ENCODE assay signal across 1 cellular context in genomic region chr6:169751242-169752073, GRCh38.
TF ChIP-seq lines count a peak whose summit lies in the region.

Gene DYNLT2, minus strand, starts transcription at chr6:169751572. Its CDS starts 114 bp downstream, at chr6:169751458.
Gene ERMARD, plus strand, starts transcription at chr6:169751622. Its CDS starts 36 bp downstream, at chr6:169751658.

TF ChIP-seq in HepG2, 621 proteins besides CTCF, POLR2A, EP300 and RAD21 (continued from another document and continues in another):
- peak; percentile 45; the same call in 1 of the 2 replicates for TF ChIP-seq ZNF30 (CRISPR knock-in tag; IDR thresholded peaks at IDR 0.05)
- TF ChIP-seq BATF2 (CRISPR knock-in tag; IDR thresholded peaks at IDR 0.05), result peak; percentile 86
- peak; percentile 99 for TF ChIP-seq SPEN (CRISPR knock-in tag; IDR thresholded peaks at IDR 0.05; ENCODE audit: low read depth)
- TF ChIP-seq AHR (CRISPR knock-in tag; IDR thresholded peaks at IDR 0.05), result 0 out of 2 replicates have a peak, but pooled peaks have one; percentile 53
- peak; percentile 96; the same call in 1 of the 2 replicates for TF ChIP-seq ZNF607 (CRISPR knock-in tag; IDR thresholded peaks at IDR 0.05; ENCODE audit: borderline replicate concordance)
- peak; percentile 79; the same call in 1 of the 2 replicates for TF ChIP-seq LBX2 (CRISPR knock-in tag; IDR thresholded peaks at IDR 0.05; ENCODE audit: borderline replicate concordance)
- TF ChIP-seq SRSF1 (optimal IDR thresholded peaks at IDR 0.05; ENCODE audit: low read depth, low read length), result peak; percentile 92
- TF ChIP-seq NAIF1 (CRISPR knock-in tag; IDR thresholded peaks at IDR 0.05; ENCODE audit: borderline replicate concordance), result peak; percentile 90; the same call in 1 of the 2 replicates
- TF ChIP-seq AHDC1 (CRISPR knock-in tag; IDR thresholded peaks at IDR 0.05; ENCODE audit: borderline replicate concordance), result peak; percentile 66; the same call in 1 of the 2 replicates
- 0 out of 2 replicates have a peak, but pooled peaks have one; percentile 42 for TF ChIP-seq ZNF260 (CRISPR knock-in tag; IDR thresholded peaks at IDR 0.05; ENCODE audit: borderline replicate concordance, low read depth)
- TF ChIP-seq ZFYVE20 (CRISPR knock-in tag; IDR thresholded peaks at IDR 0.05; ENCODE audit: borderline replicate concordance, low read depth), result no peak; the same call in 1 of the 2 replicates
- TF ChIP-seq RORA (CRISPR knock-in tag; IDR thresholded peaks at IDR 0.05), result 0 out of 2 replicates have a peak, but pooled peaks have one; percentile 36
- TF ChIP-seq ZSCAN21 (CRISPR knock-in tag; IDR thresholded peaks at IDR 0.05; ENCODE audit: borderline replicate concordance), result peak; percentile 99
- peak; percentile 35; the same call in 1 of the 2 replicates for TF ChIP-seq ZBTB40 (IDR thresholded peaks at IDR 0.05)
- TF ChIP-seq ZBTB40 (CRISPR knock-in tag; IDR thresholded peaks at IDR 0.05), result peak; percentile 91
- TF ChIP-seq CSRNP2 (CRISPR knock-in tag; conservative IDR thresholded peaks at IDR 0.05; ENCODE audit: low read depth), result 0 out of 2 replicates have a peak, but pooled peaks have one; percentile 45
- TF ChIP-seq NCOA5 (CRISPR knock-in tag; IDR thresholded peaks at IDR 0.05), result no peak
- TF ChIP-seq PHB2 (IDR thresholded peaks at IDR 0.05; ENCODE audit: partially characterized antibody), result no peak
- no peak for TF ChIP-seq ZNF180 (CRISPR knock-in tag; IDR thresholded peaks at IDR 0.05; ENCODE audit: borderline replicate concordance, low read depth)
- TF ChIP-seq MYNN (CRISPR knock-in tag; IDR thresholded peaks at IDR 0.05; ENCODE audit: low read depth), result peak; percentile 93; the same call in 1 of the 2 replicates
- TF ChIP-seq ZNF75D (CRISPR knock-in tag; IDR thresholded peaks at IDR 0.05; ENCODE audit: borderline replicate concordance), result peak; percentile 80; the same call in 1 of the 2 replicates
- peak; percentile 97 for TF ChIP-seq TARDBP (CRISPR knock-in tag; IDR thresholded peaks at IDR 0.05)
- TF ChIP-seq ZNF775 (CRISPR knock-in tag; IDR thresholded peaks at IDR 0.05; ENCODE audit: borderline replicate concordance), result no peak
- TF ChIP-seq FOSL1 (CRISPR knock-in tag; IDR thresholded peaks at IDR 0.05; ENCODE audit: borderline replicate concordance), result 0 out of 2 replicates have a peak, but pooled peaks have one; percentile 27
- TF ChIP-seq ZSCAN30 (CRISPR knock-in tag; IDR thresholded peaks at IDR 0.05), result 0 out of 2 replicates have a peak, but pooled peaks have one; percentile 55
- TF ChIP-seq HNF1B (CRISPR knock-in tag; IDR thresholded peaks at IDR 0.05), result peak; percentile 98
- TF ChIP-seq HIC2 (CRISPR knock-in tag; IDR thresholded peaks at IDR 0.05; ENCODE audit: low read depth), result peak; percentile 47; the same call in 1 of the 2 replicates
- TF ChIP-seq ZMYM3 (CRISPR knock-in tag; IDR thresholded peaks at IDR 0.05), result no peak
- TF ChIP-seq STAG1 (CRISPR knock-in tag; IDR thresholded peaks at IDR 0.05), result peak; percentile 48; the same call in 1 of the 2 replicates
- no peak for TF ChIP-seq MAFF (IDR thresholded peaks at IDR 0.05; ENCODE audit: low read depth, low read length)
- TF ChIP-seq GPN1 (CRISPR knock-in tag; IDR thresholded peaks at IDR 0.05; ENCODE audit: borderline replicate concordance), result no peak
- TF ChIP-seq ZNF12 (CRISPR knock-in tag; IDR thresholded peaks at IDR 0.05), result peak; percentile 49; the same call in 1 of the 2 replicates
- TF ChIP-seq GFI1 (CRISPR knock-in tag; IDR thresholded peaks at IDR 0.05; ENCODE audit: borderline replicate concordance), result peak; percentile 92
- TF ChIP-seq ZNF205 (CRISPR knock-in tag; IDR thresholded peaks at IDR 0.05), result peak; percentile 98
- peak; percentile 99; the same call in 1 of the 2 replicates for TF ChIP-seq ZNF138 (CRISPR knock-in tag; IDR thresholded peaks at IDR 0.05; ENCODE audit: low read depth)
